ENCODE assay signal across 23 cellular contexts in genomic region chr17:17518951-17519350, GRCh38. TPM values are rescaled to one million over a fixed set of nuclear protein-coding genes. Genes with fewer than 3 reads are reported as not detected.
DNase-seq lines count a peak whose midpoint lies in the region; ATAC-seq and TF ChIP-seq lines count a peak whose summit lies in the region.
"Had no signal": no experiment of that assay in that cellular context is flagged by ENCODE, and none has a peak within 500 bp of the region (broad histone marks: within the 10 kb centered on the region; RNA-seq: fewer than 3 reads in every experiment).

No MANE protein-coding gene starts in this region.

- intact Hi-C loops in Right ventricle myocardium superior (cut with DNase I) = no loop called here
- intact Hi-C loops in left ventricle myocardium inferior (cut with micrococcal nuclease) = no loop called here

- H3K36me3 ChIP-seq in left ventricle myocardium inferior (peaks cover 7% of the 10 kb centered on the region), osteoblast (ENCODE audit: insufficient read depth, low read length) (no peaks in the 10 kb centered on the region)
- H3K36me3 ChIP-seq in BLaER1 treated with 17β-estradiol and CSF1 and Interleukin-3, amounts not matched to agents 10 nM and 100 nM = peaks cover 0 to 7% (median 0%) of the 10 kb centered on the region in 11 experiments; a peak in 2 of 22 replicates
- H3K36me3 ChIP-seq: BE2C had no signal

- H3K9me3 ChIP-seq in left ventricle myocardium inferior (replicated peaks) = no peaks in the 10 kb centered on the region
- H3K9me3 ChIP-seq in BLaER1 treated with 17β-estradiol and CSF1 and Interleukin-3, amounts not matched to agents 10 nM and 100 nM (replicated peaks in 1 of 11) = no peaks in the 10 kb centered on the region
- no peaks in the 10 kb centered on the region for H3K9me3 ChIP-seq in osteoblast (ENCODE audit: low read depth, low read length)
- H3K9me3 ChIP-seq: A549, BE2C, Caco-2 had no signal

- no peak overlapping the region for H3K27ac Mint-ChIP-seq in glutamatergic neuron (ENCODE audit: unreplicated experiment)
- H3K27ac Mint-ChIP-seq: CD4-positive, CD25-positive, alpha-beta regulatory T cell; CD8-positive, alpha-beta T cell; H9 had no signal

- no peak overlapping the region for H3K4me3 ChIP-seq in left ventricle myocardium inferior
- no peak overlapping the region for H3K4me3 ChIP-seq in BLaER1 treated with 17β-estradiol and CSF1 and Interleukin-3, amounts not matched to agents 10 nM and 100 nM
- no peak overlapping the region for H3K4me3 ChIP-seq in osteoblast (ENCODE audit: insufficient read depth, low read length)
- H3K4me3 ChIP-seq: A549, GM23248 had no signal

- no peaks in the 10 kb centered on the region for H3K79me2 ChIP-seq in osteoblast (ENCODE audit: insufficient read depth, low read length)

- H3K9me3 Mint-ChIP-seq in glutamatergic neuron (ENCODE audit: unreplicated experiment) = peaks cover 5% of the 10 kb centered on the region
- H3K9me3 Mint-ChIP-seq: CD8-positive, alpha-beta T cell had no signal

- peaks cover 32% of the 10 kb centered on the region for H3K4me1 Mint-ChIP-seq in glutamatergic neuron (ENCODE audit: low read depth, unreplicated experiment)
- H3K4me1 Mint-ChIP-seq: CD4-positive, CD25-positive, alpha-beta regulatory T cell had no signal

- no peaks in the 10 kb centered on the region for H3K4me1 ChIP-seq in left ventricle myocardium inferior
- peaks cover 46 to 100% (median 97%) of the 10 kb centered on the region in 10 experiments for H3K4me1 ChIP-seq in BLaER1 treated with 17β-estradiol and CSF1 and Interleukin-3, amounts not matched to agents 10 nM and 100 nM
- H3K4me1 ChIP-seq in osteoblast (ENCODE audit: insufficient read depth, low read length) = peaks cover 26% of the 10 kb centered on the region
- H3K4me1 ChIP-seq: Caco-2 had no signal

- H2AFZ ChIP-seq in osteoblast (ENCODE audit: low read length) = no peak overlapping the region
- H2AFZ ChIP-seq: GM23248 had no signal

- peaks cover 3% of the 10 kb centered on the region for H3K27me3 Mint-ChIP-seq in glutamatergic neuron (ENCODE audit: unreplicated experiment)
- H3K27me3 Mint-ChIP-seq: CD4-positive, CD25-positive, alpha-beta regulatory T cell had no signal

- H3K27ac ChIP-seq in left ventricle myocardium inferior (replicated peaks) (no peak overlapping the region), osteoblast (ENCODE audit: low read depth, low read length) (no peak overlapping the region)
- no peak overlapping the region for H3K27ac ChIP-seq in BLaER1 treated with 17β-estradiol and CSF1 and Interleukin-3, amounts not matched to agents 10 nM and 100 nM
- H3K27ac ChIP-seq: A549, C4-2B, GM23248 had no signal

- TF ChIP-seq CTCF in left ventricle myocardium inferior (IDR thresholded peaks at IDR 0.05; ENCODE audit: borderline replicate concordance) = no peak
- TF ChIP-seq CTCF in glutamatergic neuron (IDR thresholded peaks at IDR 0.05; ENCODE audit: partially characterized antibody, unreplicated experiment) = no peak
- no peak for TF ChIP-seq CTCF in osteoblast (IDR thresholded peaks at IDR 0.05; ENCODE audit: extremely low read depth, low read depth, low read length)

- no peak overlapping the region for H3K4me3 Mint-ChIP-seq in glutamatergic neuron (ENCODE audit: unreplicated experiment)
- H3K4me3 Mint-ChIP-seq: CD4-positive, CD25-positive, alpha-beta regulatory T cell; CD8-positive, alpha-beta T cell; H9 had no signal

- peak; percentile 8 for DNase-seq in Right ventricle myocardium superior
- DNase-seq in left ventricle myocardium inferior = no peak
- peak; percentile 12 for DNase-seq in glutamatergic neuron
- DNase-seq in osteoblast (ENCODE audit: insufficient read length, low spot score, missing footprints) = peak; percentile 35
- no peak for DNase-seq in NCI-H446 treated with DMSO at 0.1 percent for 48 hours (lab: John Stamatoyannopoulos, UW)
- DNase-seq: 8988T; ACHN; AML-193; BE2C; Caco-2; CD4-positive, CD25-positive, alpha-beta regulatory T cell; CD8-positive, alpha-beta T cell; DMS153; DND-41; GM23248; H9 had no signal

- no peaks in the 10 kb centered on the region for H3K27me3 ChIP-seq in left ventricle myocardium inferior (ENCODE audit: low read depth)
- H3K27me3 ChIP-seq in BLaER1 treated with 17β-estradiol and CSF1 and Interleukin-3, amounts not matched to agents 10 nM and 100 nM = no peaks in the 10 kb centered on the region
- no peaks in the 10 kb centered on the region for H3K27me3 ChIP-seq in osteoblast (ENCODE audit: insufficient read depth, low read length)
- H3K27me3 ChIP-seq: BE2C had no signal

- H4K20me1 ChIP-seq in BLaER1 treated with 17β-estradiol and CSF1 and Interleukin-3, amounts not matched to agents 10 nM and 100 nM = peaks cover 0 to 91% (median 33%) of the 10 kb centered on the region in 11 experiments; a peak in 14 of 22 replicates
- no peaks in the 10 kb centered on the region for H4K20me1 ChIP-seq in osteoblast (ENCODE audit: insufficient read depth, low read length)

- H3K9ac ChIP-seq in BLaER1 treated with 17β-estradiol and CSF1 and Interleukin-3, amounts not matched to agents 10 nM and 100 nM = peak overlapping the region in 4 of 11 experiments; percentile 7 to 60 (median 35); a peak in 5 of 22 replicates
- H3K9ac ChIP-seq: GM23248 had no signal

- peak overlapping the region in 9 of 11 experiments; percentile 80 to 98 (median 93); a peak in 17 of 22 replicates for H3K4me2 ChIP-seq in BLaER1 treated with 17β-estradiol and CSF1 and Interleukin-3, amounts not matched to agents 10 nM and 100 nM
- H3K4me2 ChIP-seq in osteoblast (ENCODE audit: insufficient read depth, low read length) = no peak overlapping the region
- H3K4me2 ChIP-seq: A549 had no signal

- H3K36me3 Mint-ChIP-seq in glutamatergic neuron (ENCODE audit: unreplicated experiment) = no peaks in the 10 kb centered on the region

- no peak for ATAC-seq in Right ventricle myocardium superior (ENCODE audit: poor library complexity)
- no peak for ATAC-seq in HG03135 (IDR thresholded peaks at IDR 0.05; ENCODE audit: unreplicated experiment)
- ATAC-seq in GM18868 (IDR thresholded peaks at IDR 0.05; ENCODE audit: unreplicated experiment) = no peak
- ATAC-seq: A549; CD8-positive, alpha-beta T cell; HCT116 had no signal

RNA-seq across cellular contexts. Expression of gene RASD1, which starts 22.8 kb away (rescaled TPM):
- total RNA-seq in Right ventricle myocardium superior (39.8 TPM), left ventricle myocardium inferior (25.4 TPM), glutamatergic neuron (ENCODE audit: unreplicated experiment) (140 TPM), osteoblast (13.8 and 14.7 TPM in 2 replicates)
- total RNA-seq: H4 had no signal

RNA-seq across cellular contexts. Expression of gene MED9, which starts 42.2 kb away (rescaled TPM):
- total RNA-seq in Right ventricle myocardium superior (37.5 TPM), left ventricle myocardium inferior (34.1 TPM), glutamatergic neuron (ENCODE audit: unreplicated experiment) (23.2 TPM), osteoblast (15.6 and 17.0 TPM in 2 replicates)

Comparison
In these comparisons a context has a peak if more than half of its experiments do, and no peak if none do; other contexts are left out.
1. DNase-seq: peak in Right ventricle myocardium superior (single experiment), glutamatergic neuron (single experiment) and osteoblast (single experiment); none in left ventricle myocardium inferior (single experiment) and NCI-H446 treated with DMSO at 0.1 percent for 48 hours (single experiment).